In the genomic region with DNA sequence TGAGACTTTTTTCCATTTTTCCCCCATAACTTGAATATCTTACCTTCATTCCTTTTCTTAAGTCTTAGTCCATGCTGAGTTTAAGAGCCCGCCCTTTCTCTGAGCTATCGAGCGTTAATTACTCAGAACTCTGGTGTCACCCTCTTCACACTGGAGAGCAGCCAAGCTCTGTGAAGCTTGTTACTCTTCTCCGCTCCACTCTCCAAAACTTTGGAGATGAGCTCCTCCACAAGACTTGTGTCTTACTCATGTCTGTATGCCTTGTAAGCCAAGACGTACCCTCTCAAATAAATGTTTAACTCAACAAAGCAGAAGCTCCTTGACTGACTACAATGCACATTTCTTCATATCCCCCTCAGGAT, we compare ENCODE assay signal across 14 cellular contexts.
"Had no signal": no experiment of that assay in that cellular context is flagged by ENCODE, and none has a peak within 500 bp of the region (broad histone marks: within the 10 kb centered on the region; RNA-seq: fewer than 3 reads in every experiment).

No MANE protein-coding gene starts in this region.

- H3K4me3 Mint-ChIP-seq: immature natural killer cell, nephron had no signal

- ATAC-seq: activated CD4-positive, CD25-positive, alpha-beta regulatory T cell treated with anti-CD3 and anti-CD28 coated beads, Interleukin-2, amount 50 U/mL, for 24 hours; left colon had no signal

- H3K9me3 Mint-ChIP-seq: immature natural killer cell, nephron had no signal

- H3K27ac Mint-ChIP-seq: immature natural killer cell, nephron had no signal

- H3K9me3 ChIP-seq: esophagus muscularis mucosa, sigmoid colon had no signal

- DNase-seq: activated CD4-positive, alpha-beta T cell treated with anti-CD3 and anti-CD28 coated beads, Interleukin-2, amount 50 U/mL, for 48 hours; activated naive CD4-positive, alpha-beta T cell treated with Interleukin-2 at 50 U/mL for 16 hours; amniotic stem cell; foreskin fibroblast; immature natural killer cell; left colon; mammary epithelial cell; sigmoid colon; stimulated activated CD4-positive, alpha-beta T cell treated with anti-CD3 and anti-CD28 coated beads, Interleukin-12 subunit alpha, Interleukin-12 subunit beta, amount 100 ng/mL, for 4 hours; stimulated activated naive CD4-positive, alpha-beta T cell treated with Interleukin-2 at 50 U/mL for 16 hours; T-helper 2 cell had no signal

- H3K27me3 ChIP-seq: esophagus muscularis mucosa, sigmoid colon had no signal

- H3K4me3 ChIP-seq: esophagus muscularis mucosa, sigmoid colon had no signal

- H3K27ac ChIP-seq: esophagus muscularis mucosa, sigmoid colon had no signal
